23 cellular contexts compared by ENCODE assay signal in the genomic region with DNA sequence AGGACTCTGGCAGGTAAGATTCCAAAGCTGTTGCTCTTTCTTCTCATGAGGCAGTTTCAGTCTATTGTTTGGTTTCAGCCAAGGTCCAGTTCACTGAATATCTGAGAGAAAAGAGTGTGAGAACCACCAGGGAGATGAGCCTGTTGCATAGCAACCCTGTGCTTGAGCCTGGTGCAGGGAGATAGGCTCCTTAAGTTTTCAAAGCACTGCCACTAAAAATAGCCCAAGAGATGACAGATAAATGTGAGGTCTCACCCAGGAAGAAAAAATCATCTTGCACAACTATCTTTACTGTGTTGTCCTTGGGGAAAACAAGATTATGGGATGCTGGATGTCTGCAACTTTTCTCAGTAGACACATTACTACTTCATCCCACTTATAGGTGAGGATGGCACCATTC.
"Had no signal": no experiment of that assay in that cellular context is flagged by ENCODE, and none has a peak within 500 bp of the region (broad histone marks: within the 10 kb centered on the region; RNA-seq: fewer than 3 reads in every experiment).

No MANE protein-coding gene starts in this region.

- H3K9me3 ChIP-seq: gastroesophageal sphincter, heart left ventricle, left ventricle myocardium inferior, right lobe of liver, stomach, vagina had no signal

- H3K27ac ChIP-seq: coronary artery, gastroesophageal sphincter, heart left ventricle, left ventricle myocardium inferior, right lobe of liver, stomach, vagina had no signal

- ATAC-seq: activated CD8-positive, alpha-beta T cell treated with anti-CD3 and anti-CD28 coated beads, Interleukin-2, amount 10 ng/mL, durations not matched to agents 7 days and 5 days; activated naive CD8-positive, alpha-beta T cell treated with anti-CD3 and anti-CD28 coated beads, Interleukin-2, amount 50 U/mL, for 24 hours; gastroesophageal sphincter; heart left ventricle; right lobe of liver had no signal

- DNase-seq: activated CD4-positive, alpha-beta T cell treated with anti-CD3 and anti-CD28 coated beads for 48 hours; activated CD4-positive, CD25-positive, alpha-beta regulatory T cell; activated CD8-positive, alpha-beta T cell treated with anti-CD3 and anti-CD28 coated beads, Interleukin-2, amount 10 ng/mL, durations not matched to agents 7 days and 5 days; activated naive CD4-positive, alpha-beta T cell treated with anti-CD3 and anti-CD28 coated beads, Interleukin-2, amount 10 ng/mL, durations not matched to agents 7 days and 5 days; activated naive CD8-positive, alpha-beta T cell treated with anti-CD3 and anti-CD28 coated beads, Interleukin-2, amount 50 U/mL, for 24 hours; activated T-cell treated with anti-CD3 and anti-CD28 coated beads, Interleukin-2, amount 50 U/mL, for 24 hours; aorta; heart left ventricle; immature natural killer cell; kidney glomerular epithelial cell; left ventricle myocardium inferior; mammary epithelial cell; nephron progenitor cell; right lobe of liver; small intestine; stimulated activated CD4-positive, alpha-beta T cell treated with anti-CD3 and anti-CD28 coated beads, Interleukin-15, amount 100 ng/mL, for 24 hours; stimulated activated CD4-positive, alpha-beta T cell treated with anti-CD3 and anti-CD28 coated beads, Interleukin-2, amount 100 ng/mL, for 48 hours; stomach; T-helper 9 cell; trophoblast cell had no signal

- H3K4me3 ChIP-seq: coronary artery, gastroesophageal sphincter, heart left ventricle, left ventricle myocardium inferior, right lobe of liver, stomach, vagina had no signal

- H3K4me1 ChIP-seq: gastroesophageal sphincter, heart left ventricle, left ventricle myocardium inferior, right lobe of liver, stomach, vagina had no signal

- H3K27me3 ChIP-seq: right lobe of liver, vagina had no signal
